ENCODE assay signal across 8 cellular contexts in genomic region chr15:90883971-90884718, GRCh38. TPM values are rescaled to one million over a fixed set of nuclear protein-coding genes. Genes with fewer than 3 reads are reported as not detected.
DNase-seq lines count a peak whose midpoint lies in the region; ATAC-seq and TF ChIP-seq lines count a peak whose summit lies in the region.

TSS of gene FES (plus strand) at chr15:90884504. CDS start at chr15:90885046, 542 bp downstream.

- H3K27me3 ChIP-seq in upper lobe of right lung (no peaks in the 10 kb centered on the region), BE2C (no peaks in the 10 kb centered on the region)

- H3K9me3 ChIP-seq in mesodermal cell (ENCODE audit: control insufficient read depth, low read length) = no peaks in the 10 kb centered on the region
- H3K9me3 ChIP-seq in upper lobe of right lung = no peaks in the 10 kb centered on the region
- no peaks in the 10 kb centered on the region for H3K9me3 ChIP-seq in BE2C

- H3K4me3 ChIP-seq in mesodermal cell (ENCODE audit: extremely low read depth, insufficient read depth, low read length, poor library complexity, severe bottlenecking) (peak within 1 kb of the TSS; percentile 45), upper lobe of right lung (peak within 1 kb of the TSS; percentile 76), BE2C (ENCODE audit: low read depth, low read length) (no peak within 1 kb of the TSS)

- peak within 1 kb of the TSS; percentile 76 for H3K27ac ChIP-seq in mesodermal cell (ENCODE audit: low read depth, low read length, severe bottlenecking)
- H3K27ac ChIP-seq in upper lobe of right lung = peak within 1 kb of the TSS; percentile 96

- no peak for TF ChIP-seq CTCF in upper lobe of right lung (IDR thresholded peaks at IDR 0.05)
- TF ChIP-seq CTCF in BE2C (IDR thresholded peaks at IDR 0.05; ENCODE audit: low read depth, low read length) = no peak

- H3K4me1 ChIP-seq in mesodermal cell (ENCODE audit: control insufficient read depth, insufficient read depth, low read length, poor library complexity, severe bottlenecking) (peaks cover 21% of the 10 kb centered on the region), upper lobe of right lung (peaks cover 30% of the 10 kb centered on the region), BE2C (no peaks in the 10 kb centered on the region)

- intact Hi-C loops in upper lobe of right lung (cut with DNase I) = no loop called here

- peak; percentile 78 for ATAC-seq in upper lobe of right lung

- DNase-seq in GDM1 (lab: John Stamatoyannopoulos, UW) = peak; percentile 72
- DNase-seq in NOMO-1 treated with dmso at 0.1 percent for 144 hours (lab: John Stamatoyannopoulos, UW; ENCODE audit: unreplicated experiment) = peak; percentile 64
- DNase-seq in upper lobe of right lung = peak; percentile 92
- DNase-seq in NCI-H748 (lab: John Stamatoyannopoulos, UW; ENCODE audit: unreplicated experiment) = no peak
- DNase-seq in SW 1271 (lab: John Stamatoyannopoulos, UW) = no peak
- no peak for DNase-seq in BE2C

- WGBS in mesodermal cell (ENCODE audit: insufficient coverage in 2 of 2), 2 experiments = 18% methylated on average over 22 to 47 of the region's 59 CpGs

- peaks cover 48% of the 10 kb centered on the region for H3K36me3 ChIP-seq in mesodermal cell (ENCODE audit: control insufficient read depth, insufficient read depth, low read length)
- H3K36me3 ChIP-seq in upper lobe of right lung = peaks cover 59% of the 10 kb centered on the region
- peaks cover 6% of the 10 kb centered on the region for H3K36me3 ChIP-seq in BE2C

- in situ Hi-C loops in endometrial microvascular endothelial cells (cut with HindIII; ENCODE audit: inconsistent ontology term, low pct_unique_long_range_greater_than_20kb, low sequenced_read_pairs) = no loop called here

RNA-seq across cellular contexts. Expression of gene FES, which starts in this region (rescaled TPM):
- total RNA-seq in endometrial microvascular endothelial cells (ENCODE audit: inconsistent ontology term) (144 TPM), upper lobe of right lung (48.0 TPM)
- polyA plus RNA-seq in mesodermal cell (2013, experiment 1 of 2) = 30.9 TPM
- 24.3 TPM for polyA plus RNA-seq in mesodermal cell (2013, experiment 2 of 2)
- polyA plus RNA-seq in BE2C (2012; ENCODE audit: insufficient read depth, insufficient read length, low read depth) = 11.9 TPM

Comparison
In these comparisons a context has a peak if more than half of its experiments do, and no peak if none do; other contexts are left out.
1. DNase-seq: peak in GDM1 (single experiment), NOMO-1 treated with dmso at 0.1 percent for 144 hours (single experiment) and upper lobe of right lung (single experiment); none in NCI-H748 (single experiment), SW 1271 (0 of 2) and BE2C (single experiment).